Comparison of ENCODE assay signal across 8 cellular contexts in the genomic region with DNA sequence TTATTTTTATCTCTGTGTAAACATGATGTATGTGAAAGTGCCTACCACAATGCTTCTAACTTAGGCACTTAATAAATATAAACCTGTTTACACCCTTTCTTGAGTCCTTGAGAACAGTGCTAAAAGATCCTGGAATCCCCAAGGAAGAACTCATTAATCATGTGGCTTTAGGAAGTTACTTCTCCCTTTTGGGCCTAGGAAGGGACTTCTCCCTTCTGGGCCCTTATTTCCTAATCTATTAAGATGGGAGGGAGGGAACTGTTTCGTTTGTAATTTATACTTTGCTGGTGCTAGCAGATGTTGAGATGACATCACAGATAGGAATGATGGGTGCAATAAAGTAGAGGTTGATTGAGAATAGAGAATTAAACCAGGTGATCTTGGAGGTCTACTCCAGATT. TPM values are rescaled to one million over a fixed set of nuclear protein-coding genes. Genes with fewer than 3 reads are reported as not detected.
DNase-seq lines count a peak whose midpoint lies in the region; ATAC-seq and TF ChIP-seq lines count a peak whose summit lies in the region.

No MANE protein-coding gene starts in this region.

- CTCF ChIA-PET in AG04449 (lab: Yijun Ruan, JAX) = interaction anchor here (1.4 to 1.5 kb wide), 2 partner anchors 160 to 161 kb away, joined by 3 to 4 read pairs; no protein-coding TSS in a partner anchor

- POLR2A ChIA-PET in AG04449 (lab: Yijun Ruan, JAX) = no interaction called here

- H3K4me3 ChIP-seq in AG04449 (ENCODE audit: low read depth, low read length) (peak overlapping the region; percentile 87), brain microvascular endothelial cell (ENCODE audit: low read depth, low read length) (peak overlapping the region; percentile 89), mucosa of stomach (ENCODE audit: low read length) (peak overlapping the region; percentile 96)

- TF ChIP-seq CTCF in AG04449 (IDR thresholded peaks at IDR 0.05; ENCODE audit: insufficient read depth, low read length, missing control alignments) = no peak
- TF ChIP-seq CTCF in brain microvascular endothelial cell (IDR thresholded peaks at IDR 0.05; ENCODE audit: low read depth, low read length, missing control alignments) = no peak

- H3K27ac ChIP-seq in brain microvascular endothelial cell = peak overlapping the region; percentile 93

- H3K4me1 ChIP-seq in mucosa of stomach (ENCODE audit: control insufficient read depth, insufficient read depth, low read length) = peaks cover 28% of the 10 kb centered on the region

- H3K36me3 ChIP-seq in brain microvascular endothelial cell (replicated peaks) (peaks cover 19% of the 10 kb centered on the region), mucosa of stomach (ENCODE audit: control insufficient read depth, insufficient read depth, low read length) (no peaks in the 10 kb centered on the region)

- no peaks in the 10 kb centered on the region for H3K27me3 ChIP-seq in brain microvascular endothelial cell (replicated peaks)
- H3K27me3 ChIP-seq in mucosa of stomach (ENCODE audit: control insufficient read depth, insufficient read depth, low read length) = no peaks in the 10 kb centered on the region

- in situ Hi-C loops in brain microvascular endothelial cell (cut with HindIII; ENCODE audit: low pct_ligation_motif_present, low sequenced_read_pairs) = no loop called here

- no peak for ATAC-seq in HG03045 (IDR thresholded peaks at IDR 0.05; ENCODE audit: unreplicated experiment)
- no peak for ATAC-seq in GM19035 (IDR thresholded peaks at IDR 0.05; ENCODE audit: unreplicated experiment)

- no peaks in the 10 kb centered on the region for H3K9me3 ChIP-seq in mucosa of stomach (ENCODE audit: control insufficient read depth, low read length)

- DNase-seq in AG04449 (ENCODE audit: low read depth, low spot score) (no peak), HT1080 (ENCODE audit: low read depth) (peak; percentile 5), brain microvascular endothelial cell (no peak), AG08396 (ENCODE audit: low spot score) (no peak)
- no peak for DNase-seq in activated effector memory CD4-positive, alpha-beta T cell treated with Interleukin-2 at 50 U/mL for 16 hours

- H3K9ac ChIP-seq in mucosa of stomach (ENCODE audit: low read length) = peak overlapping the region; percentile 92

RNA-seq across cellular contexts. Expression of a gene that starts 1.1 kb away (rescaled TPM):
- 46.4 and 50.8 TPM in 2 replicates for total RNA-seq in HT1080 (2014; rRNA removed; shearing (Covaris generic))
- 74.6 and 75.3 TPM in 2 replicates for polyA plus RNA-seq in HT1080 (2015; cell fraction: cytosol; rRNA removed)
- polyA plus RNA-seq in HT1080 (2015; cell fraction: nucleus; rRNA removed) = 46.4 and 59.2 TPM in 2 replicates

RNA-seq across cellular contexts. Expression of a gene that starts 2.3 kb away (rescaled TPM):
- total RNA-seq in HT1080 (2014; rRNA removed; shearing (Covaris generic)) = 68.9 and 76.2 TPM in 2 replicates
- polyA plus RNA-seq in HT1080 (2015; cell fraction: cytosol; rRNA removed) = 89.0 and 92.0 TPM in 2 replicates
- 56.0 and 62.6 TPM in 2 replicates for polyA plus RNA-seq in HT1080 (2015; cell fraction: nucleus; rRNA removed)

RNA-seq across cellular contexts. Expression of a gene that starts 23.6 kb away (rescaled TPM):
- 15.4 and 16.2 TPM in 2 replicates for total RNA-seq in HT1080 (2014; rRNA removed; shearing (Covaris generic))
- polyA plus RNA-seq in HT1080 (2015; cell fraction: cytosol; rRNA removed) = 14.8 and 15.6 TPM in 2 replicates
- polyA plus RNA-seq in HT1080 (2015; cell fraction: nucleus; rRNA removed) = 13.6 and 13.8 TPM in 2 replicates
